Comparison of ENCODE assay signal across 19 cellular contexts in the genomic region with DNA sequence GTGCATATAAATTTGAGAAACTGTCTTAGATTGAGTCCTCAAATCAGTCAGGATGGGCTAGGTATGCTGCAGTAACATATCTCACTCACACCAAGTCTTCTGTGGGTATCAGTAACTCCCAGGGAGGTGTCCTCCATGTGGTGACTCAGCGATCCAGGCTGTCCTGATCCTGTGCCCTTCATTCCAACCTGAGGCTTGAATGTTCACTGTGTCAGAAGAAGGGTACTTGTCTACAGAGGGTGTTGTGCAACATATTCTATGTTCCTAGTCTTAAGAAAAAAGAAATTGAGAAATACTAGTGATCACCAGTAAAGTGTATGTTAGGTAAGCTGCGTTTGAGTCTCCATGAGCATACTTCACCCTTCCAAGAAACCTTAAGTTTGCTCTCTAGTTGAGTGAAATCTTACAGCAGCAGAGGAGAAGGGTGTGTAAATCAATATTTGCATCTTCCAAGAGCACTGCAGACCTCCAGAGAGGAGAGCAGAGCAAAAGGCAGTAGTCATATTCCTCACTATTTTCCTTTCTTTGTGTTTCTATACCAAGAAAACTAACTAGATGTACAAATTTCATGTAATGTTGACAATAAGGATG.
DNase-seq lines count a peak whose midpoint lies in the region; ATAC-seq and TF ChIP-seq lines count a peak whose summit lies in the region.
"Had no signal": no experiment of that assay in that cellular context is flagged by ENCODE, and none has a peak within 500 bp of the region (broad histone marks: within the 10 kb centered on the region; RNA-seq: fewer than 3 reads in every experiment).

No MANE protein-coding gene starts in this region.

- H3K56ac ChIP-seq in IMR-90 (ENCODE audit: extremely low read depth, insufficient read depth, low read length): no peak overlapping the region

- TF ChIP-seq CTCF in IMR-90 (conservative IDR thresholded peaks at IDR 0.05; ENCODE audit: low read depth, low read length) (no peak), left lung (IDR thresholded peaks at IDR 0.05) (no peak), adrenal gland (IDR thresholded peaks at IDR 0.05) (no peak)

- H2BK20ac ChIP-seq in IMR-90 (ENCODE audit: low read depth, low read length): no peak overlapping the region

- H2AK9ac ChIP-seq in IMR-90 (replicated peaks; ENCODE audit: low read depth, low read length, poor library complexity): no peak overlapping the region

- no peak overlapping the region for H3K4me2 ChIP-seq in IMR-90 (ENCODE audit: low read depth, low read length)
- H3K4me2 ChIP-seq: BLaER1 treated with 17β-estradiol and CSF1 and Interleukin-3, amounts not matched to agents 10 nM and 100 nM; GM23338 had no signal

- in situ Hi-C loops in IMR-90 (cut with MboI; ENCODE audit: low sequenced_read_pairs): no loop called here

- H3K18ac ChIP-seq in IMR-90 (ENCODE audit: low read depth, low read length): no peak overlapping the region

- no peak overlapping the region for H3K9ac ChIP-seq in IMR-90 (ENCODE audit: low read depth, low read length)
- H3K9ac ChIP-seq: BLaER1 treated with 17β-estradiol and CSF1 and Interleukin-3, amounts not matched to agents 10 nM and 100 nM had no signal

- no peak overlapping the region for H2BK120ac ChIP-seq in IMR-90 (ENCODE audit: low read depth, low read length)

- H4K8ac ChIP-seq in IMR-90 (ENCODE audit: low read depth in 2 of 2, low read length in 2 of 2): no peak overlapping the region

- no peak overlapping the region for H3K4me3 ChIP-seq in IMR-90 (ENCODE audit: insufficient read depth, low read depth, low read length)
- no peak overlapping the region for H3K4me3 ChIP-seq in left lung
- no peak overlapping the region for H3K4me3 ChIP-seq in adrenal gland
- H3K4me3 ChIP-seq: BLaER1 treated with 17β-estradiol and CSF1 and Interleukin-3, amounts not matched to agents 10 nM and 100 nM; GM23338; MG63 had no signal

- H3K23ac ChIP-seq in IMR-90 (ENCODE audit: low read depth, low read length): no peak overlapping the region

- ATAC-seq in IMR-90 (ENCODE audit: low read depth) (no peak), left lung (peak; percentile 90), HG03108 (IDR thresholded peaks at IDR 0.05; ENCODE audit: unreplicated experiment) (no peak), HG02798 (IDR thresholded peaks at IDR 0.05; ENCODE audit: poor library complexity, unreplicated experiment) (no peak)
- ATAC-seq: CD8-positive, alpha-beta T cell; GM23338; HCT116 had no signal

- H3K9me3 ChIP-seq in IMR-90 (ENCODE audit: control insufficient read depth, insufficient read depth, low read length) (no peaks in the 10 kb centered on the region), left lung (no peaks in the 10 kb centered on the region), adrenal gland (replicated peaks in 1 of 3) (no peaks in the 10 kb centered on the region)
- H3K9me3 ChIP-seq: BLaER1 treated with 17β-estradiol and CSF1 and Interleukin-3, amounts not matched to agents 10 nM and 100 nM; MG63 had no signal

- DNase-seq in IMR-90: no peak
- DNase-seq in MV-4-11 (lab: John Stamatoyannopoulos, UW): peak; percentile 65
- DNase-seq in SKM-1 (lab: John Stamatoyannopoulos, UW; ENCODE audit: unreplicated experiment): peak; percentile 53
- peak in 1 of 2 donors; percentile 60 for DNase-seq in left lung
- DNase-seq in activated CD8-positive, alpha-beta memory T cell treated with anti-CD3 and anti-CD28 coated beads for 24 hours: no peak
- no peak for DNase-seq in adrenal gland
- DNase-seq: Calu3; CD8-positive, alpha-beta T cell; MG63; NCI-H1417 treated with DMSO at 0.1 percent for 48 hours; NCI-H187 treated with DMSO at 0.1 percent for 48 hours; NCI-H2227 treated with DMSO at 0.1 percent for 48 hours; NCI-H510A treated with DMSO at 0.1 percent for 48 hours; NCI-H774 had no signal

- H4K20me1 ChIP-seq in IMR-90 (ENCODE audit: insufficient read depth, low read length): no peaks in the 10 kb centered on the region
- H4K20me1 ChIP-seq: BLaER1 treated with 17β-estradiol and CSF1 and Interleukin-3, amounts not matched to agents 10 nM and 100 nM had no signal

- WGBS in IMR-90 (ENCODE audit: extremely low coverage in 2 of 2, insufficient read length in 1 of 2), 2 experiments: no CpG with 5 or more reads among the region's 2 CpGs
- WGBS in adrenal gland, 4 donors: 77 to 90% (median 84%) methylated on average over 2 of the region's 2 CpGs

- H2AFZ ChIP-seq in IMR-90 (replicated peaks; ENCODE audit: low read length, poor library complexity): no peak overlapping the region
- H2AFZ ChIP-seq: GM23338 had no signal

- CTCF ChIA-PET in IMR-90 (lab: Yijun Ruan, JAX): no interaction called here

- H3K14ac ChIP-seq in IMR-90 (replicated peaks; ENCODE audit: low read depth, low read length): no peak overlapping the region

- no peak overlapping the region for H3K27ac ChIP-seq in IMR-90 (ENCODE audit: insufficient read depth, low read length)
- H3K27ac ChIP-seq in left lung: peak overlapping the region; percentile 36 to 57
- H3K27ac ChIP-seq in adrenal gland: no peak overlapping the region
- H3K27ac ChIP-seq: BLaER1 treated with 17β-estradiol and CSF1 and Interleukin-3, amounts not matched to agents 10 nM and 100 nM had no signal

- intact Hi-C loops in IMR-90 (cut with micrococcal nuclease): no loop called here
- intact Hi-C loops in left lung (cut with DNase I): no loop called here
- intact Hi-C loops in adrenal gland (cut with DNase I): no loop called here

- H3K79me1 ChIP-seq in IMR-90 (ENCODE audit: low read depth in 1 of 2, low read length in 2 of 2): no peaks in the 10 kb centered on the region

- H3K4ac ChIP-seq in IMR-90 (ENCODE audit: low read depth, low read length): no peak overlapping the region

- no peak overlapping the region for H4K5ac ChIP-seq in IMR-90 (ENCODE audit: low read depth, low read length)

- BruUV-seq in IMR-90 (replicated peaks; lab: Mats Ljungman, UMichigan): no TSS peak

- TF ChIP-seq RAD21 in IMR-90 (IDR thresholded peaks at IDR 0.05; ENCODE audit: low read length): no peak

- no peak overlapping the region for H2AK5ac ChIP-seq in IMR-90 (ENCODE audit: low read depth, low read length)

- POLR2A ChIA-PET in IMR-90 (lab: Charles Lee; ENCODE audit: unreplicated experiment): no interaction called here

- no peaks in the 10 kb centered on the region for H3K36me3 ChIP-seq in IMR-90 (ENCODE audit: control insufficient read depth, insufficient read depth, low read length)
- H3K36me3 ChIP-seq in left lung: no peaks in the 10 kb centered on the region
- no peaks in the 10 kb centered on the region for H3K36me3 ChIP-seq in adrenal gland (replicated peaks in 1 of 2)
- H3K36me3 ChIP-seq: BLaER1 treated with 17β-estradiol and CSF1 and Interleukin-3, amounts not matched to agents 10 nM and 100 nM; MG63 had no signal

- dilution Hi-C loops in IMR-90 (cut with HindIII; ENCODE audit: low sequenced_read_pairs, unreplicated experiment): no loop called here

- no peaks in the 10 kb centered on the region for H3K9me1 ChIP-seq in IMR-90 (ENCODE audit: insufficient read depth, low read length)

- H2BK5ac ChIP-seq in IMR-90 (ENCODE audit: low read depth, low read length, poor library complexity, severe bottlenecking): no peak overlapping the region

- H2BK15ac ChIP-seq in IMR-90 (ENCODE audit: low read depth, low read length): no peak overlapping the region

- TF ChIP-seq POLR2A in IMR-90 (IDR thresholded peaks at IDR 0.05; ENCODE audit: low read depth, low read length) (no peak), adrenal gland (IDR thresholded peaks at IDR 0.05) (no peak)

- H4K91ac ChIP-seq in IMR-90 (ENCODE audit: insufficient read depth, low read depth, low read length): no peak overlapping the region

- H3K4me1 ChIP-seq in IMR-90 (ENCODE audit: control insufficient read depth, insufficient read depth, low read length) (no peaks in the 10 kb centered on the region), left lung (peaks cover 0 to 13% of the 10 kb centered on the region in 2 donors), adrenal gland (replicated peaks in 1 of 2) (no peaks in the 10 kb centered on the region)

- H3K27me3 ChIP-seq in IMR-90 (ENCODE audit: control insufficient read depth, insufficient read depth, low read length): peaks cover 2% of the 10 kb centered on the region
- no peaks in the 10 kb centered on the region for H3K27me3 ChIP-seq in left lung
- H3K27me3 ChIP-seq in adrenal gland: no peaks in the 10 kb centered on the region
- H3K27me3 ChIP-seq: BLaER1 treated with 17β-estradiol and CSF1 and Interleukin-3, amounts not matched to agents 10 nM and 100 nM; MG63 had no signal

TF ChIP-seq in IMR-90, 13 proteins besides CTCF, POLR2A, EP300 and RAD21:
- TF ChIP-seq FOS (IDR thresholded peaks at IDR 0.05; ENCODE audit: low read depth, low read length) (no peak), CEBPB (IDR thresholded peaks at IDR 0.05; ENCODE audit: low read depth, low read length) (peak; percentile 60)
TF ChIP-seq in IMR-90: peak in this region for 1.

Comparison
In these comparisons a context has a peak if more than half of its experiments do, and no peak if none do; other contexts are left out.
1. DNase-seq: peak in MV-4-11 (single experiment) and SKM-1 (single experiment); none in IMR-90 (single experiment), activated CD8-positive, alpha-beta memory T cell treated with anti-CD3 and anti-CD28 coated beads for 24 hours (single experiment) and adrenal gland (0 of 7).
2. H3K27ac ChIP-seq: peak in left lung (2 of 2); none in IMR-90 (single experiment) and adrenal gland (0 of 5).